Comparison of ENCODE assay signal across 10 cellular contexts in the genomic region with DNA sequence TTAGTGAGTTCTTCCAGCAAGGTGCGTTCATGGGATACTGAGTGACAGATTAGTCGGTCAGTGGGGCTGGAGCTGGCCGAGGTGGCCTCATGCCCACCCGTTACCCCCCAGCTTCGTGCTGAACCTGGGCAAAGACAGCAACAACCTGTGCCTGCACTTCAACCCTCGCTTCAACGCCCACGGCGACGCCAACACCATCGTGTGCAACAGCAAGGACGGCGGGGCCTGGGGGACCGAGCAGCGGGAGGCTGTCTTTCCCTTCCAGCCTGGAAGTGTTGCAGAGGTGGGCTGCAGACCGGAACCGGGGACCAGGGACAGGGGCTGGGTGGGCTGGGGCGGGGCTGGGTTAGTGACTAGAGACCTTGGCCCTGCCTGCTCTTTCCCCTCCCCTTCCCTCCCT. TPM values are rescaled to one million over a fixed set of nuclear protein-coding genes. Genes with fewer than 3 reads are reported as not detected.
A peak's percentile ranks its signal among the peaks of the same experiment; 100 is the strongest.
DNase-seq lines count a peak whose midpoint lies in the region; ATAC-seq and TF ChIP-seq lines count a peak whose summit lies in the region.
"Had no signal": no experiment of that assay in that cellular context is flagged by ENCODE, and none has a peak within 500 bp of the region (broad histone marks: within the 10 kb centered on the region; RNA-seq: fewer than 3 reads in every experiment).

No MANE protein-coding gene starts in this region.

- no peaks in the 10 kb centered on the region for H3K9me3 ChIP-seq in uterus

- peak overlapping the region; percentile 93 to 99 for H3K27ac ChIP-seq in uterus

- no peaks in the 10 kb centered on the region for H3K36me3 Mint-ChIP-seq in activated naive CD8-positive, alpha-beta T cell
- peaks cover 5% of the 10 kb centered on the region for H3K36me3 Mint-ChIP-seq in activated naive CD8-positive, alpha-beta T cell treated with anti-CD3 and anti-CD28 coated beads, Interleukin-2, amount 50 U/mL, for 24 hours (ENCODE audit: low read depth)
- peaks cover 13% of the 10 kb centered on the region for H3K36me3 Mint-ChIP-seq in activated naive CD8-positive, alpha-beta T cell treated with anti-CD3 and anti-CD28 coated beads, Interleukin-2, amount 10 ng/mL, durations not matched to agents 7 days and 5 days
- peaks cover 5% of the 10 kb centered on the region for H3K36me3 Mint-ChIP-seq in memory B cell

- no peak for DNase-seq in activated naive CD8-positive, alpha-beta T cell treated with anti-CD3 and anti-CD28 coated beads, Interleukin-2, amount 50 U/mL, for 24 hours
- no peak for DNase-seq in activated naive CD8-positive, alpha-beta T cell treated with anti-CD3 and anti-CD28 coated beads, Interleukin-2, amount 10 ng/mL, durations not matched to agents 7 days and 5 days
- DNase-seq in memory B cell (ENCODE audit: low spot score in 2 of 2), result no peak
- no peak for DNase-seq in uterus
- no peak for DNase-seq in DMS153 (lab: John Stamatoyannopoulos, UW)
- DNase-seq in activated T-cell treated with anti-CD3 and anti-CD28 coated beads for 4 hours, result no peak
- DNase-seq: hippocampal formation had no signal

- H3K27me3 Mint-ChIP-seq in activated naive CD8-positive, alpha-beta T cell, result no peaks in the 10 kb centered on the region
- no peaks in the 10 kb centered on the region for H3K27me3 Mint-ChIP-seq in activated naive CD8-positive, alpha-beta T cell treated with anti-CD3 and anti-CD28 coated beads, Interleukin-2, amount 50 U/mL, for 24 hours
- no peaks in the 10 kb centered on the region for H3K27me3 Mint-ChIP-seq in activated naive CD8-positive, alpha-beta T cell treated with anti-CD3 and anti-CD28 coated beads, Interleukin-2, amount 10 ng/mL, durations not matched to agents 7 days and 5 days
- no peaks in the 10 kb centered on the region for H3K27me3 Mint-ChIP-seq in memory B cell
- H3K27me3 Mint-ChIP-seq: dendritic cell treated with granulocyte-macrophage colony-stimulating factor and Interleukin-4, amounts not matched to agents 40 ng/mL and 50 ng/mL, for 4 days had no signal

- no peak overlapping the region for H3K27ac Mint-ChIP-seq in activated naive CD8-positive, alpha-beta T cell
- no peak overlapping the region for H3K27ac Mint-ChIP-seq in activated naive CD8-positive, alpha-beta T cell treated with anti-CD3 and anti-CD28 coated beads, Interleukin-2, amount 50 U/mL, for 24 hours
- no peak overlapping the region for H3K27ac Mint-ChIP-seq in activated naive CD8-positive, alpha-beta T cell treated with anti-CD3 and anti-CD28 coated beads, Interleukin-2, amount 10 ng/mL, durations not matched to agents 7 days and 5 days
- peak overlapping the region; percentile 97 for H3K27ac Mint-ChIP-seq in memory B cell
- H3K27ac Mint-ChIP-seq: dendritic cell treated with granulocyte-macrophage colony-stimulating factor and Interleukin-4, amounts not matched to agents 40 ng/mL and 50 ng/mL, for 4 days had no signal

- peaks cover 3 to 24% of the 10 kb centered on the region in 2 donors for H3K4me1 ChIP-seq in uterus

- no peak for TF ChIP-seq CTCF in uterus (IDR thresholded peaks at IDR 0.05)

- no peaks in the 10 kb centered on the region for H3K36me3 ChIP-seq in uterus

- TF ChIP-seq POLR2A in uterus (IDR thresholded peaks at IDR 0.05), result no peak

- POLR2A ChIA-PET in activated naive CD8-positive, alpha-beta T cell treated with anti-CD3 and anti-CD28 coated beads, Interleukin-2, amount 10 ng/mL, durations not matched to agents 7 days and 5 days (lab: Charles Lee), result interaction anchor here (1.5 to 18.0 kb wide), 4 partner anchors 18 to 70 kb away, joined by 3 to 216 read pairs (median 40); a partner anchor contains a TSS

- peak overlapping the region; percentile 76 for H3K4me3 Mint-ChIP-seq in activated naive CD8-positive, alpha-beta T cell
- H3K4me3 Mint-ChIP-seq in activated naive CD8-positive, alpha-beta T cell treated with anti-CD3 and anti-CD28 coated beads, Interleukin-2, amount 50 U/mL, for 24 hours, result no peak overlapping the region
- peak overlapping the region; percentile 64 for H3K4me3 Mint-ChIP-seq in activated naive CD8-positive, alpha-beta T cell treated with anti-CD3 and anti-CD28 coated beads, Interleukin-2, amount 10 ng/mL, durations not matched to agents 7 days and 5 days
- no peak overlapping the region for H3K4me3 Mint-ChIP-seq in memory B cell

- no peaks in the 10 kb centered on the region for H3K9me3 Mint-ChIP-seq in activated naive CD8-positive, alpha-beta T cell (ENCODE audit: low read depth)
- no peaks in the 10 kb centered on the region for H3K9me3 Mint-ChIP-seq in activated naive CD8-positive, alpha-beta T cell treated with anti-CD3 and anti-CD28 coated beads, Interleukin-2, amount 50 U/mL, for 24 hours
- H3K9me3 Mint-ChIP-seq in activated naive CD8-positive, alpha-beta T cell treated with anti-CD3 and anti-CD28 coated beads, Interleukin-2, amount 10 ng/mL, durations not matched to agents 7 days and 5 days, result no peaks in the 10 kb centered on the region
- H3K9me3 Mint-ChIP-seq in memory B cell, result no peaks in the 10 kb centered on the region
- H3K9me3 Mint-ChIP-seq: dendritic cell treated with granulocyte-macrophage colony-stimulating factor and Interleukin-4, amounts not matched to agents 40 ng/mL and 50 ng/mL, for 4 days had no signal

- ATAC-seq in activated naive CD8-positive, alpha-beta T cell treated with anti-CD3 and anti-CD28 coated beads, Interleukin-2, amount 50 U/mL, for 24 hours, result no peak
- no peak for ATAC-seq in activated naive CD8-positive, alpha-beta T cell treated with anti-CD3 and anti-CD28 coated beads, Interleukin-2, amount 10 ng/mL, durations not matched to agents 7 days and 5 days (ENCODE audit: low read depth)
- no peak for ATAC-seq in memory B cell (ENCODE audit: low read depth)
- no peak for ATAC-seq in HG03039 (IDR thresholded peaks at IDR 0.05; ENCODE audit: unreplicated experiment)

- H3K4me1 Mint-ChIP-seq in activated naive CD8-positive, alpha-beta T cell (ENCODE audit: low read depth), result peaks cover 43% of the 10 kb centered on the region
- peaks cover 58% of the 10 kb centered on the region for H3K4me1 Mint-ChIP-seq in activated naive CD8-positive, alpha-beta T cell treated with anti-CD3 and anti-CD28 coated beads, Interleukin-2, amount 50 U/mL, for 24 hours
- H3K4me1 Mint-ChIP-seq in activated naive CD8-positive, alpha-beta T cell treated with anti-CD3 and anti-CD28 coated beads, Interleukin-2, amount 10 ng/mL, durations not matched to agents 7 days and 5 days, result peaks cover 28% of the 10 kb centered on the region
- peaks cover 27% of the 10 kb centered on the region for H3K4me1 Mint-ChIP-seq in memory B cell

- intact Hi-C loops in uterus (cut with DNase I; ENCODE audit: low total_unique reads), result no loop called here

- no peaks in the 10 kb centered on the region for H3K27me3 ChIP-seq in uterus

- H3K4me3 ChIP-seq in uterus, result no peak overlapping the region

RNA-seq across cellular contexts. Expression of a gene that starts 2.9 kb away (rescaled TPM):
- total RNA-seq in activated naive CD8-positive, alpha-beta T cell treated with anti-CD3 and anti-CD28 coated beads, Interleukin-2, amount 10 ng/mL, durations not matched to agents 7 days and 5 days, result 1,000 to 10,000 TPM; 1,082 to 1,187 TPM
- total RNA-seq in uterus, result 1,000 to 10,000 TPM; 1,421 to 3,100 (median 2,146) TPM

RNA-seq across cellular contexts. Expression of a gene that starts 7.8 kb away (rescaled TPM):
- 10 to 100 TPM; 42.8 to 50.4 TPM for total RNA-seq in activated naive CD8-positive, alpha-beta T cell treated with anti-CD3 and anti-CD28 coated beads, Interleukin-2, amount 10 ng/mL, durations not matched to agents 7 days and 5 days
- 10 to 100 TPM; 11.8 to 74.3 (median 20.9) TPM for total RNA-seq in uterus

RNA-seq across cellular contexts. Expression of a gene that starts 18.5 kb away (rescaled TPM):
- total RNA-seq in activated naive CD8-positive, alpha-beta T cell treated with anti-CD3 and anti-CD28 coated beads, Interleukin-2, amount 10 ng/mL, durations not matched to agents 7 days and 5 days, result 10 to 100 TPM; 41.4 to 44.4 TPM
- 100 to 1,000 TPM in 3 of 4 donors, 10 to 100 TPM in 1; 56.2 to 177 (median 127) TPM for total RNA-seq in uterus

RNA-seq across cellular contexts. Expression of a gene that starts 19.8 kb away (rescaled TPM):
- total RNA-seq in activated naive CD8-positive, alpha-beta T cell treated with anti-CD3 and anti-CD28 coated beads, Interleukin-2, amount 10 ng/mL, durations not matched to agents 7 days and 5 days, result 10 to 100 TPM; 16.4 to 16.6 TPM
- total RNA-seq in uterus, result 10 to 100 TPM in 1 of 4 donors, 1 to 10 TPM in 2, under 1 TPM in 1; 0.88 to 10.7 (median 3.7) TPM

RNA-seq across cellular contexts. Expression of a gene that starts 38.9 kb away (rescaled TPM):
- total RNA-seq in activated naive CD8-positive, alpha-beta T cell treated with anti-CD3 and anti-CD28 coated beads, Interleukin-2, amount 10 ng/mL, durations not matched to agents 7 days and 5 days, result 100 to 1,000 TPM; 157 to 169 TPM
- 10 to 100 TPM in 3 of 4 donors, 1 to 10 TPM in 1; 7.4 to 26.2 (median 14.2) TPM for total RNA-seq in uterus

Comparison
In these comparisons a context has a peak if more than half of its experiments do, and no peak if none do; other contexts are left out.
1. H3K4me3 Mint-ChIP-seq: peak in activated naive CD8-positive, alpha-beta T cell (single experiment) and activated naive CD8-positive, alpha-beta T cell treated with anti-CD3 and anti-CD28 coated beads, Interleukin-2, amount 10 ng/mL, durations not matched to agents 7 days and 5 days (single experiment); none in activated naive CD8-positive, alpha-beta T cell treated with anti-CD3 and anti-CD28 coated beads, Interleukin-2, amount 50 U/mL, for 24 hours (single experiment) and memory B cell (single experiment).